Comparison of ENCODE assay signal across 18 cellular contexts in the genomic region with DNA sequence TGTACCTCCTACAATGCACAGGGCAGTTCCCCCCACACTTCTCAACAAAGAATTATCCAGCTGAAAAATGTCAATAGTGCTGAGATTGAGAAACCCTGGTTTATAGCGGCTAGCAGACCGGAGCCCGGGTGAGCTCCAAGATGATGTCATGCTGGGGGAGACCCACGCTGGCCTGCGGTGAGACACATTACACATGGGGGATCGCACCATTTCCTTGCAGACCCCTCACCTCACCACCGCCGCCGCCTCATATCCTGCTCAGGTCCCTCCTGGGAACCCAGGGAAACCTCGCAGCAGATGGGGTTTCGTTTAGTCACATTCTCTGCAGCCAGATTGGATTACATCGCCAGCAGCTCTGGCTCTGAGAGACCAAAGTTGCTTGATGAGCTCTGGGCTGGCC. TPM values are rescaled to one million over a fixed set of nuclear protein-coding genes. Genes with fewer than 3 reads are reported as not detected.
DNase-seq lines count a peak whose midpoint lies in the region; ATAC-seq, FAIRE-seq and TF ChIP-seq lines count a peak whose summit lies in the region.
"Had no signal": no experiment of that assay in that cellular context is flagged by ENCODE, and none has a peak within 500 bp of the region (broad histone marks: within the 10 kb centered on the region; RNA-seq: fewer than 3 reads in every experiment).

No MANE protein-coding gene starts in this region.

- H3K9me3 ChIP-seq in MG63: no peaks in the 10 kb centered on the region
- H3K9me3 ChIP-seq in GM12878 (replicated peaks; ENCODE audit: control insufficient read depth, insufficient read depth, low read length): no peaks in the 10 kb centered on the region
- no peaks in the 10 kb centered on the region for H3K9me3 ChIP-seq in transverse colon
- no peaks in the 10 kb centered on the region for H3K9me3 ChIP-seq in tibial artery

- H3K4me1 ChIP-seq in GM12878 (ENCODE audit: control insufficient read depth, insufficient read depth, low read length) (no peaks in the 10 kb centered on the region), transverse colon (peaks cover 0 to 9% (median 0%) of the 10 kb centered on the region in 4 donors), tibial artery (no peaks in the 10 kb centered on the region)

- TF ChIP-seq CTCF in GM12878 (IDR thresholded peaks at IDR 0.05 in 2 of 3, conservative IDR thresholded peaks at IDR 0.05 in 1 of 3; ENCODE audit: control insufficient read depth in 2 of 3, extremely low read depth in 1 of 3, insufficient read depth in 1 of 3, low read depth in 3 of 3, low read length in 3 of 3) (no peak), transverse colon (IDR thresholded peaks at IDR 0.05) (no peak), HFFc6 (IDR thresholded peaks at IDR 0.05) (no peak), tibial artery (IDR thresholded peaks at IDR 0.05) (no peak)

- intact Hi-C loops in GM12878 (cut with micrococcal nuclease; ENCODE audit: unreplicated experiment) (no loop called here), transverse colon (cut with DNase I; ENCODE audit: low total_unique reads) (loop anchor here (10.0 kb wide), 1 partner anchor 98 kb away; no protein-coding TSS in a partner anchor), tibial artery (cut with DNase I; ENCODE audit: low total_unique reads) (no loop called here)

- no peaks in the 10 kb centered on the region; the same call in 1 of the 2 replicates for H3K36me3 Mint-ChIP-seq in HFFc6 (ENCODE audit: low read depth)
- H3K36me3 Mint-ChIP-seq: CD8-positive, alpha-beta T cell; stimulated activated naive B cell treated with anti-CD40 and anti-IgM and Interleukin-4, amounts not matched to agents 10 μg/mL and 1 μg/mL and 100 μg/mL, for 72 hours had no signal

- WGBS in GM12878 (ENCODE audit: insufficient coverage, insufficient replicate concordance, low lambda C conversion rate, missing lambda C conversion rate): 40% methylated on average over 12 of the region's 12 CpGs
- 85% methylated on average over 12 of the region's 12 CpGs; no CpG with 5 or more reads in 1 of the 2 donors for WGBS in transverse colon (ENCODE audit: low coverage in 1 of 2), 2 donors

- BruUV-seq in GM12878 (replicated peaks; lab: Mats Ljungman, UMichigan): no TSS peak

- H3K79me2 ChIP-seq in GM12878 (ENCODE audit: control insufficient read depth, insufficient read depth, low read length): no peaks in the 10 kb centered on the region

- H3K27me3 Mint-ChIP-seq in HFFc6 (ENCODE audit: insufficient read depth): no peaks in the 10 kb centered on the region

- H3K27ac Mint-ChIP-seq in HFFc6: no peak overlapping the region
- H3K27ac Mint-ChIP-seq: activated T-helper 17 cell treated with anti-CD3 and anti-CD28 coated beads, Interleukin-2, amount 50 U/mL, for 72 hours; CD8-positive, alpha-beta T cell; stimulated activated naive B cell treated with anti-CD40 and anti-IgM and Interleukin-4, amounts not matched to agents 10 μg/mL and 1 μg/mL and 100 μg/mL, for 72 hours; T-helper 1 cell treated with Interleukin-12 subunit alpha and Interleukin-12 subunit beta and Interleukin-4 antibody, amounts not matched to agents 30 μg/mL and 1 μg/mL, for 36 hours had no signal

- in situ Hi-C loops in GM12878 (cut with MboI): no loop called here
- in situ Hi-C loops in transverse colon (cut with MboI; ENCODE audit: low pct_ligation_motif_present in 1 of 4, low pct_unique_long_range_greater_than_20kb in 1 of 4, low sequenced_read_pairs in 3 of 4): no loop called here

- H4K20me1 ChIP-seq in GM12878 (ENCODE audit: control insufficient read depth, insufficient read depth): no peaks in the 10 kb centered on the region

- no peak overlapping the region for H3K9ac ChIP-seq in GM12878 (ENCODE audit: control insufficient read depth, insufficient read depth, low read length)

- H3K4me3 Mint-ChIP-seq in HFFc6: no peak overlapping the region
- H3K4me3 Mint-ChIP-seq: activated T-helper 17 cell treated with anti-CD3 and anti-CD28 coated beads, Interleukin-2, amount 50 U/mL, for 72 hours; CD8-positive, alpha-beta T cell; stimulated activated naive B cell treated with anti-CD40 and anti-IgM and Interleukin-4, amounts not matched to agents 10 μg/mL and 1 μg/mL and 100 μg/mL, for 72 hours; T-helper 1 cell treated with Interleukin-12 subunit alpha and Interleukin-12 subunit beta and Interleukin-4 antibody, amounts not matched to agents 30 μg/mL and 1 μg/mL, for 36 hours had no signal

- H3K4me2 ChIP-seq in GM12878 (ENCODE audit: control insufficient read depth, insufficient read depth): no peak overlapping the region

- SMC1A ChIA-PET in GM12878 (lab: Charles Lee; ENCODE audit: uncharacterized antibody, unreplicated experiment): interaction anchor here (1.5 kb wide), 1 partner anchor 9 kb away, joined by 4 read pairs; no protein-coding TSS in a partner anchor

- no peaks in the 10 kb centered on the region for H3K27me3 ChIP-seq in MG63
- no peaks in the 10 kb centered on the region; a peak in 1 of 4 replicates for H3K27me3 ChIP-seq in GM12878 (replicated peaks in 1 of 2; ENCODE audit: control insufficient read depth in 2 of 2, insufficient read depth in 2 of 2, low read length in 1 of 2)
- no peaks in the 10 kb centered on the region for H3K27me3 ChIP-seq in transverse colon
- no peaks in the 10 kb centered on the region for H3K27me3 ChIP-seq in tibial artery

- ATAC-seq in GM12878: no peak
- ATAC-seq: activated T-helper 17 cell treated with anti-CD3 and anti-CD28 coated beads, Interleukin-2, amount 50 U/mL, for 72 hours; CD8-positive, alpha-beta T cell; K562; stimulated activated naive B cell treated with anti-CD40 and anti-IgM and Interleukin-4, amounts not matched to agents 10 μg/mL and 1 μg/mL and 100 μg/mL, for 72 hours had no signal

- TF ChIP-seq EP300 in GM12878 (IDR thresholded peaks at IDR 0.05; ENCODE audit: borderline replicate concordance in 1 of 2, control insufficient read depth in 1 of 2, low read depth in 2 of 2, low read length in 2 of 2) (no peak), transverse colon (IDR thresholded peaks at IDR 0.05; ENCODE audit: low read depth) (no peak)

- H3K4me3 ChIP-seq in MG63 (peak overlapping the region; percentile 8; the same call in 1 of the 2 replicates), GM12878 (no peak overlapping the region), transverse colon (no peak overlapping the region), tibial artery (no peak overlapping the region)
- H3K4me3 ChIP-seq: K562 had no signal

- no peak for FAIRE-seq in GM12878 (lab: Jason Lieb, UNC)
- FAIRE-seq: K562, keratinocyte had no signal

- peaks cover 44% of the 10 kb centered on the region for H3K4me1 Mint-ChIP-seq in HFFc6 (ENCODE audit: low read depth)
- H3K4me1 Mint-ChIP-seq: activated T-helper 17 cell treated with anti-CD3 and anti-CD28 coated beads, Interleukin-2, amount 50 U/mL, for 72 hours; stimulated activated naive B cell treated with anti-CD40 and anti-IgM and Interleukin-4, amounts not matched to agents 10 μg/mL and 1 μg/mL and 100 μg/mL, for 72 hours had no signal

- no peaks in the 10 kb centered on the region for H3K36me3 ChIP-seq in MG63
- H3K36me3 ChIP-seq in GM12878 (ENCODE audit: control insufficient read depth in 2 of 2, insufficient read depth in 2 of 2, low read length in 1 of 2): no peaks in the 10 kb centered on the region
- H3K36me3 ChIP-seq in transverse colon: no peaks in the 10 kb centered on the region
- no peaks in the 10 kb centered on the region for H3K36me3 ChIP-seq in tibial artery

- TF ChIP-seq RAD21 in GM12878 (IDR thresholded peaks at IDR 0.05; ENCODE audit: insufficient read depth, low read depth, low read length): no peak

- peak; percentile 46 for DNase-seq in MG63
- DNase-seq in GM12878 (ENCODE audit: low read depth, low spot score): no peak
- DNase-seq in kidney tubule cell (ENCODE audit: low spot score): peak; percentile 84
- DNase-seq in transverse colon: no peak
- no peak for DNase-seq in NCI-H226
- no peak for DNase-seq in HFFc6
- no peak for DNase-seq in tibial artery
- DNase-seq: activated CD4-positive, alpha-beta T cell treated with anti-CD3 and anti-CD28 coated beads, Interleukin-2, amount 50 U/mL, for 1 hour; CD8-positive, alpha-beta T cell; effector memory CD4-positive, alpha-beta T cell; NCI-H1417 treated with DMSO at 0.1 percent for 48 hours; NCI-H526 treated with DMSO at 0.1 percent for 48 hours; stimulated activated CD4-positive, alpha-beta T cell treated with anti-CD3 and anti-CD28 coated beads, Interleukin-4, amount 100 ng/mL, for 4 hours; stimulated activated naive B cell treated with anti-CD40 and anti-IgM and Interleukin-4, amounts not matched to agents 10 μg/mL and 1 μg/mL and 100 μg/mL, for 72 hours had no signal

- no peaks in the 10 kb centered on the region for H3K9me3 Mint-ChIP-seq in HFFc6
- H3K9me3 Mint-ChIP-seq: activated T-helper 17 cell treated with anti-CD3 and anti-CD28 coated beads, Interleukin-2, amount 50 U/mL, for 72 hours; CD8-positive, alpha-beta T cell; stimulated activated naive B cell treated with anti-CD40 and anti-IgM and Interleukin-4, amounts not matched to agents 10 μg/mL and 1 μg/mL and 100 μg/mL, for 72 hours had no signal

- POLR2A ChIA-PET in GM12878 (lab: Charles Lee): no interaction called here

- TF ChIP-seq POLR2A in GM12878 (IDR thresholded peaks at IDR 0.05; ENCODE audit: low read depth, low read length): no peak
- no peak for TF ChIP-seq POLR2A in transverse colon (IDR thresholded peaks at IDR 0.05)

- H2AFZ ChIP-seq in GM12878 (ENCODE audit: control insufficient read depth, low read depth, low read length): no peak overlapping the region

- RAD21 ChIA-PET in GM12878 (lab: Charles Lee; ENCODE audit: unreplicated experiment): no interaction called here

- CTCF ChIA-PET in GM12878 (lab: Yijun Ruan, JAX): no interaction called here

- H3K27ac ChIP-seq in GM12878 (ENCODE audit: control insufficient read depth, insufficient read depth) (no peak overlapping the region), transverse colon (peak overlapping the region in 3 of 4 donors; percentile 60 to 72 (median 61)), tibial artery (no peak overlapping the region)

RNA-seq across cellular contexts. Expression of gene TNC, which starts 14.7 kb away (rescaled TPM):
- total RNA-seq in MG63 (2014; rRNA removed; shearing (Covaris generic); ENCODE audit: low replicate concordance): 3.0 and 4.2 TPM in 2 replicates
- total RNA-seq in GM12878 (2013; cell fraction: nucleolus; rRNA removed): 0.10 and 0.19 TPM in 2 replicates
- total RNA-seq in GM12878 (2014; rRNA removed) (0.06 and 0.60 TPM in 2 replicates), GM12878 (2014; rRNA removed; fragmentation: Illumina TruSeq; extraction: Trizol) (0.09 and 0.40 TPM in 2 replicates), GM12878 (2021) (0.46 and 0.66 TPM in 2 replicates), transverse colon (100 to 1,000 TPM in 1 of 4 donors, 10 to 100 TPM in 3; 29.4 to 316 (median 61.9) TPM)
- 0.09 TPM for polyA plus RNA-seq in GM12878 (2011; ENCODE audit: low read depth)
- polyA plus RNA-seq in GM12878 (2011; rRNA removed) (2.4 and 4.2 TPM in 2 replicates), GM12878 (2014; fragmentation: Illumina TruSeq; extraction: Trizol) (0.35 and 0.57 TPM in 2 replicates), GM12878 (2014; fragmentation: Nextera tagmentation; extraction: Ambion mirVana) (under 1 TPM; 0.05 to 0.08 TPM), GM12878 (2014; rRNA removed) (0.09 and 0.32 TPM in 2 replicates), GM12878 (2016; fragmentation: Nextera tagmentation; extraction: Ambion mirVana) (under 1 TPM; 0.10 to 0.17 TPM)
- 3.8 and 5.0 TPM in 2 replicates for polyA plus RNA-seq in GM12878 (2011; cell fraction: cytosol; rRNA removed)
- 2.5 and 6.0 TPM in 2 replicates for polyA plus RNA-seq in GM12878 (2011; cell fraction: nucleus; rRNA removed)
- 0.08 and 0.23 TPM in 2 replicates for polyA plus RNA-seq in GM12878 (2012)
- polyA minus RNA-seq in GM12878 (2011; rRNA and poly(A)+ RNA removed): 4.1 and 8.9 TPM in 2 replicates
- polyA minus RNA-seq in GM12878 (2011; cell fraction: cytosol; rRNA and poly(A)+ RNA removed): 0.94 and 2.9 TPM in 2 replicates
- polyA minus RNA-seq in GM12878 (2011; cell fraction: nucleus; rRNA and poly(A)+ RNA removed): 2.2 and 3.2 TPM in 2 replicates
- total RNA-seq in HFFc6 (2021; fragmentation: NEBNext Ultra II Directional; extraction: Animal tissue kit (Norgen Biotek cat#: 25700)): 10 to 100 TPM; 51.6 to 86.3 (median 70.4) TPM
- total RNA-seq: activated T-helper 17 cell treated with anti-CD3 and anti-CD28 coated beads, Interleukin-2, amount 50 U/mL, for 72 hours; CD8-positive, alpha-beta T cell had no signal
- polyA plus RNA-seq: K562 had no signal

Comparison
In these comparisons a context has a peak if more than half of its experiments do, and no peak if none do; other contexts are left out.
1. DNase-seq: peak in MG63 (single experiment) and kidney tubule cell (single experiment); none in GM12878 (single experiment), transverse colon (single experiment), NCI-H226 (single experiment), HFFc6 (single experiment) and tibial artery (0 of 2).
2. H3K27ac ChIP-seq: peak in transverse colon (3 of 4); none in GM12878 (single experiment) and tibial artery (0 of 2).